ENCODE assay signal across 27 cellular contexts in the genomic region with DNA sequence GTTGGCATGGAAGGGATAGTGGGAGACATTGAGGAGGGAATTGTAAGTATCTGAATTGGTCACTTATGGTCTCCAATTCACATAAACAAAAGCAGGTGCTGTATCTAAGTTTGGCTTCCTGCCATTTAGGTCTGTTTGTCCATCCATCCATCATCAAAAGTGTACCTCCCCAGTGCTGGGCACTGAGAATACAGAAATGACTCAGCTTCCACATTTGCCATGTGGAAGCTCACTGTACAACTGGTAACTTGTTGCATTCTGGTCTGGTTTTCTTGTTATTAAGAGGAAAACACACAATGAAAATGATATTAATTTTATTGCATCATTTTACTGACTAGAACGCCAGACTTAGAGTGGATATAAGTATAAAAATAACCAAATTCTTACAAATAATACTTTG. TPM values are rescaled to one million over a fixed set of nuclear protein-coding genes. Genes with fewer than 3 reads are reported as not detected.
DNase-seq lines count a peak whose midpoint lies in the region; ATAC-seq and TF ChIP-seq lines count a peak whose summit lies in the region.
"Had no signal": no experiment of that assay in that cellular context is flagged by ENCODE, and none has a peak within 500 bp of the region (broad histone marks: within the 10 kb centered on the region; RNA-seq: fewer than 3 reads in every experiment).

No MANE protein-coding gene starts in this region.

- no peaks in the 10 kb centered on the region for H3K27me3 ChIP-seq in ovary
- H3K27me3 ChIP-seq: adrenal gland, heart left ventricle, right atrium auricular region, SJCRH30, stomach, transverse colon had no signal

- no peak for TF ChIP-seq EP300 in ovary (IDR thresholded peaks at IDR 0.05)

- H3K9me3 ChIP-seq in ovary = no peaks in the 10 kb centered on the region
- H3K9me3 ChIP-seq: adrenal gland, heart left ventricle, right atrium auricular region, SJCRH30, stomach, transverse colon had no signal

- no peak for TF ChIP-seq CTCF in fibroblast of mammary gland (conservative IDR thresholded peaks at IDR 0.05; ENCODE audit: control insufficient read depth, insufficient read depth, low read depth, low read length)
- no peak for TF ChIP-seq CTCF in ovary (IDR thresholded peaks at IDR 0.05)

- intact Hi-C loops in left colon (cut with DNase I, micrococcal nuclease) (no loop called here), ovary (cut with DNase I) (no loop called here), cardiac septum (cut with DNase I) (no loop called here)

- ATAC-seq in left colon (no peak), HG03571 (IDR thresholded peaks at IDR 0.05; ENCODE audit: unreplicated experiment) (no peak)
- ATAC-seq: activated CD4-positive, CD25-positive, alpha-beta regulatory T cell treated with anti-CD3 and anti-CD28 coated beads, Interleukin-2, amount 50 U/mL, for 24 hours; activated CD8-positive, alpha-beta T cell treated with anti-CD3 and anti-CD28 coated beads, Interleukin-2, amount 10 ng/mL, durations not matched to agents 7 days and 5 days; heart left ventricle; left lobe of liver; naive thymus-derived CD4-positive, alpha-beta T cell; T-cell had no signal

- no peaks in the 10 kb centered on the region for H3K36me3 ChIP-seq in ovary
- H3K36me3 ChIP-seq: transverse colon had no signal

- no peaks in the 10 kb centered on the region for H3K4me1 ChIP-seq in ovary (ENCODE audit: insufficient read depth)

- no peak for TF ChIP-seq POLR2A in ovary (IDR thresholded peaks at IDR 0.05)

- H3K4me3 ChIP-seq in fibroblast of mammary gland (ENCODE audit: control insufficient read depth, low read depth, low read length) = no peak overlapping the region
- no peak overlapping the region for H3K4me3 ChIP-seq in ovary
- H3K4me3 ChIP-seq: adrenal gland, heart left ventricle, PC-9, right atrium auricular region, SJCRH30, stomach, transverse colon had no signal

- DNase-seq in DMS53 treated with DMSO at 0.1 percent for 48 hours (lab: John Stamatoyannopoulos, UW; ENCODE audit: unreplicated experiment) (peak; percentile 63), LHCN-M2 (ENCODE audit: low read depth) (peak; percentile 46), NCI-H774 (lab: John Stamatoyannopoulos, UW) (peak; percentile 55), fibroblast of mammary gland (ENCODE audit: low read depth) (peak; percentile 46), left colon (no peak), ovary (no peak), cardiac septum (ENCODE audit: low spot score) (no peak)
- DNase-seq: activated CD8-positive, alpha-beta T cell treated with anti-CD3 and anti-CD28 coated beads, Interleukin-2, amount 10 ng/mL, durations not matched to agents 7 days and 5 days; activated naive CD4-positive, alpha-beta T cell; activated T-cell treated with anti-CD3 and anti-CD28 coated beads, Interleukin-2, amount 50 U/mL, for 24 hours; adrenal gland; GOT3; heart left ventricle; naive thymus-derived CD4-positive, alpha-beta T cell; NCI-H2107; NCI-H82; PC-9; stimulated activated CD4-positive, alpha-beta T cell treated with anti-CD3 and anti-CD28 coated beads, Interleukin-12 subunit alpha, Interleukin-12 subunit beta, amount 100 ng/mL, for 4 hours; stomach; T-cell; transverse colon had no signal

- 72 to 83% (median 80%) methylated on average over 1 of the region's 1 CpG for WGBS in ovary, 3 donors

- H3K27ac ChIP-seq in ovary = no peak overlapping the region
- H3K27ac ChIP-seq: PC-9, right atrium auricular region, SJCRH30, stomach, transverse colon had no signal

RNA-seq across cellular contexts. Expression of gene MUC13, which starts 30.9 kb away (rescaled TPM):
- total RNA-seq in LHCN-M2 (2014; rRNA removed) = 0.17 and 0.71 TPM in 2 replicates
- polyA plus RNA-seq in LHCN-M2 (2012) = not detected
- total RNA-seq in left colon = 1,000 to 10,000 TPM; 1,001 to 1,021 TPM
- total RNA-seq in ovary = 1 to 10 TPM in 1 of 7 donors, under 1 TPM in 3, not detected in 3; 0.15 to 1.5 (median 0.37) TPM
- under 1 TPM in 1 of 2 donors, not detected in 1; 0.04 TPM for polyA plus RNA-seq in ovary
- 0.13 TPM for total RNA-seq in cardiac septum
- total RNA-seq: activated CD8-positive, alpha-beta T cell treated with anti-CD3 and anti-CD28 coated beads, Interleukin-2, amount 10 ng/mL, durations not matched to agents 7 days and 5 days; naive thymus-derived CD4-positive, alpha-beta T cell; osteocyte; PC-9; right atrium auricular region; SJCRH30 had no signal
- polyA plus RNA-seq: naive thymus-derived CD4-positive, alpha-beta T cell had no signal

Comparison
In these comparisons a context has a peak if more than half of its experiments do, and no peak if none do; other contexts are left out.
1. DNase-seq: peak in DMS53 treated with DMSO at 0.1 percent for 48 hours (single experiment), LHCN-M2 (single experiment), NCI-H774 (single experiment) and fibroblast of mammary gland (single experiment); none in left colon (0 of 2), ovary (0 of 5) and cardiac septum (single experiment).
2. RNA of gene MUC13, which starts 30.9 kb away (total RNA-seq): 1,001 to 1,021 TPM in left colon; 0.17 to 0.71 TPM in LHCN-M2, 0.15 to 1.5 TPM in ovary and 0.13 TPM in cardiac septum (single experiment); every median in the first group is over 100 times any median in the second.